In genomic region chr19:18152817-18153554, GRCh38 we compare ENCODE assay signal across 8 cellular contexts. TPM values are rescaled to one million over a fixed set of nuclear protein-coding genes. Genes with fewer than 3 reads are reported as not detected.
DNase-seq lines count a peak whose midpoint lies in the region; ATAC-seq, FAIRE-seq and TF ChIP-seq lines count a peak whose summit lies in the region.

TSS of gene PIK3R2 (plus strand) at chr19:18153163. CDS start at chr19:18155880, 2,717 bp downstream.

- peaks cover 23% of the 10 kb centered on the region for H3K4me1 ChIP-seq in astrocyte (ENCODE audit: insufficient read depth, low read length)
- H3K4me1 ChIP-seq in right cardiac atrium (ENCODE audit: control insufficient read depth, insufficient read depth, low read length) = peaks cover 11% of the 10 kb centered on the region
- H3K4me1 ChIP-seq in psoas muscle = peaks cover 47% of the 10 kb centered on the region

- intact Hi-C loops in right cardiac atrium (cut with DNase I) (loop anchor here in 2 of 4 donors (5.0 kb wide), 1 partner anchor 36 kb away; no protein-coding TSS in a partner anchor), psoas muscle (cut with DNase I) (loop anchor here (5.0 to 10.0 kb wide), 3 partner anchors 36 to 148 kb away; partner anchors contain the start of gene ARRDC2 (in 1 of the 2))

- no peaks in the 10 kb centered on the region for H3K27me3 Mint-ChIP-seq in astrocyte (ENCODE audit: low read depth, unreplicated experiment)

- WGBS in right cardiac atrium = under 1% methylated on average over 86 of the region's 86 CpGs
- 0 to 1% (median 0%) methylated on average over 58 to 86 of the region's 86 CpGs for WGBS in psoas muscle, 3 donors

- H3K4me3 Mint-ChIP-seq in astrocyte (ENCODE audit: unreplicated experiment) = peak within 1 kb of the TSS; percentile 92

- H3K9me3 ChIP-seq in astrocyte (ENCODE audit: insufficient read depth, low read depth, low read length) = no peaks in the 10 kb centered on the region
- H3K9me3 ChIP-seq in right cardiac atrium (ENCODE audit: control insufficient read depth, low read length) = no peaks in the 10 kb centered on the region
- H3K9me3 ChIP-seq in psoas muscle = no peaks in the 10 kb centered on the region

- no peaks in the 10 kb centered on the region for H3K9me3 Mint-ChIP-seq in astrocyte (ENCODE audit: unreplicated experiment)

- peaks cover 28% of the 10 kb centered on the region for H4K20me1 ChIP-seq in astrocyte (ENCODE audit: insufficient read depth, low read length)

- peak within 1 kb of the TSS; percentile 97 for H3K27ac Mint-ChIP-seq in astrocyte (ENCODE audit: unreplicated experiment)

- peak within 1 kb of the TSS; percentile 82 for H2AFZ ChIP-seq in astrocyte (ENCODE audit: low read depth, low read length)

- peaks cover 4% of the 10 kb centered on the region for H3K36me3 Mint-ChIP-seq in astrocyte (ENCODE audit: low read depth, unreplicated experiment)

- peaks cover 29% of the 10 kb centered on the region for H3K79me2 ChIP-seq in astrocyte (ENCODE audit: insufficient read depth, low read length)

- H3K27me3 ChIP-seq in astrocyte (ENCODE audit: insufficient read depth, low read length) (no peaks in the 10 kb centered on the region), right cardiac atrium (ENCODE audit: control insufficient read depth, insufficient read depth) (no peaks in the 10 kb centered on the region), psoas muscle (ENCODE audit: insufficient read depth in 3 of 3, low read length in 2 of 3) (no peaks in the 10 kb centered on the region)

- peak; percentile 98 to 99 for DNase-seq in NCI-H2081 (lab: John Stamatoyannopoulos, UW)
- peak; percentile 99 for DNase-seq in T-helper 9 cell
- DNase-seq in astrocyte (ENCODE audit: low read depth) = peak; percentile 87
- DNase-seq in right cardiac atrium = peak; percentile 100
- DNase-seq in psoas muscle = peak; percentile 100
- peak; percentile 96 for DNase-seq in urothelium cell line (ENCODE audit: low spot score)

- peak within 1 kb of the TSS; percentile 94 for H3K4me2 ChIP-seq in astrocyte (ENCODE audit: low read length)

- TF ChIP-seq CTCF in astrocyte (IDR thresholded peaks at IDR 0.05; ENCODE audit: insufficient read depth, low read depth, low read length) = no peak
- no peak for TF ChIP-seq CTCF in psoas muscle (IDR thresholded peaks at IDR 0.05)

- peaks cover 2% of the 10 kb centered on the region for H3K36me3 ChIP-seq in astrocyte (ENCODE audit: insufficient read depth, low read length)
- peaks cover 0 to 6% of the 10 kb centered on the region in 2 donors for H3K36me3 ChIP-seq in psoas muscle (ENCODE audit: insufficient read depth in 1 of 2, low read depth in 1 of 2)

- peak within 1 kb of the TSS; percentile 76 for H3K4me3 ChIP-seq in astrocyte (ENCODE audit: insufficient read depth, low read depth, low read length)
- H3K4me3 ChIP-seq in right cardiac atrium (ENCODE audit: low read length) = peak within 1 kb of the TSS; percentile 84
- peak within 1 kb of the TSS; percentile 76 for H3K4me3 ChIP-seq in psoas muscle

- H3K27ac ChIP-seq in astrocyte (ENCODE audit: low read depth, low read length) (peak within 1 kb of the TSS; percentile 97), right cardiac atrium (ENCODE audit: low read length) (peak within 1 kb of the TSS; percentile 99), psoas muscle (peak within 1 kb of the TSS; percentile 92)

- ATAC-seq in GM18508 (IDR thresholded peaks at IDR 0.05; ENCODE audit: insufficient read depth, unreplicated experiment) (peak; percentile 47), HG03039 (IDR thresholded peaks at IDR 0.05; ENCODE audit: unreplicated experiment) (peak; percentile 70), right cardiac atrium (peak; percentile 91 to 92), psoas muscle (peak; percentile 87 to 92 (median 90))

- FAIRE-seq in astrocyte (lab: Jason Lieb, UNC) (peak; percentile 96), urothelium cell line (lab: Jason Lieb, UNC) (peak; percentile 5)

- H3K4me1 Mint-ChIP-seq in astrocyte (ENCODE audit: low read depth, unreplicated experiment) = peaks cover 7% of the 10 kb centered on the region

- peak within 1 kb of the TSS; percentile 97 for H3K9ac ChIP-seq in astrocyte (ENCODE audit: low read length)

RNA-seq across cellular contexts. Expression of gene PIK3R2, which starts in this region (rescaled TPM):
- total RNA-seq in astrocyte (58.4 and 60.6 TPM in 2 replicates), right cardiac atrium (10 to 100 TPM; 21.3 to 30.1 (median 26.4) TPM), psoas muscle (10 to 100 TPM in 3 of 4 donors, 1 to 10 TPM in 1; 8.6 to 20.8 (median 15.0) TPM)
- polyA plus RNA-seq in right cardiac atrium (7.1 TPM), psoas muscle (1 to 10 TPM; 4.6 to 6.0 (median 4.7) TPM)

Comparison
In these comparisons a context has a peak if more than half of its experiments do, and no peak if none do; other contexts are left out.
1. Peak in every context shown above with its lines: DNase-seq, ATAC-seq, H3K4me3 ChIP-seq and H3K27ac ChIP-seq.